In the genomic region with DNA sequence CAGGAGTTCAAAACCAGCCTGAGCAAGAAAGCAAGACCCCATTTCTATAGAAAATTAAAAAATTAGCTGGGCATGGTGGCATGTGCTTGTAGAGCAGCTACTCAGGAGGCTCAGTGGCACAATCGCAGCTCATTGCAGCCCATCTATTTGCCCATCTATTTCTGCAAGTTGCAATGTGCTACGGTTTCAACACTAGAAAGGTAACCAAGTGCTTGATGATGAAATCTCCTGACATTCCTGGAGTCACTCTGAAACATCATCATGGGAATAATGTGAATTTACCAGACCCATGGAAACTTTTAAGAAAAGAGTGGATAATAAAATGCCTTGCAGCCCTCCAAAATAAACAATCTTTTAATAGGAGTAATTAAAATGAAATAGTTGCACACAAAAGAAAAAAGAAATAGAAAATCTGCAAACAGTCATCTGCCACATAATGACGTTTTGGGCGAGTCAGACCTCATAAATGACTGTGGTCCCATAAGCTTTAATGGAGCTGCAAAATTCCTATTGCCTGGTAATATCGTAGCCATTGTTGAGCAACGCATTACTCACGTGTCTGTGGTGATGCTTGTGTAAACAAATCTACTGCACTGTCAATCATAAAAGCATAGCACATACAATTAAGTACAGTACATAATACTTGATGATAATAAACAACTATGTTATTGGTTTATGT, we compare ENCODE assay signal across 1 cellular context.
TF ChIP-seq lines count a peak whose summit lies in the region.

No MANE protein-coding gene starts in this region.

TF ChIP-seq in HCT116, 20 proteins besides CTCF, POLR2A, EP300 and RAD21 (continued from another document):
- TF ChIP-seq REST (IDR thresholded peaks at IDR 0.05; ENCODE audit: low read depth), result no peak
- peak; percentile 68 for TF ChIP-seq FOSL1 (IDR thresholded peaks at IDR 0.05; ENCODE audit: low read depth)
- TF ChIP-seq SIN3A (IDR thresholded peaks at IDR 0.05; ENCODE audit: low read depth), result no peak
- TF ChIP-seq, protein P1, sequence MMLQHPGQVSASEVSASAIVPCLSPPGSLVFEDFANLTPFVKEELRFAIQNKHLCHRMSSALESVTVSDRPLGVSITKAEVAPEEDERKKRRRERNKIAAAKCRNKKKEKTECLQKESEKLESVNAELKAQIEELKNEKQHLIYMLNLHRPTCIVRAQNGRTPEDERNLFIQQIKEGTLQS (IDR thresholded peaks at IDR 0.05), result peak; percentile 53; the same call in 1 of the 2 replicates
- no peak for TF ChIP-seq POLR2AphosphoS5 (IDR thresholded peaks at IDR 0.05; ENCODE audit: low read depth, low read length)
- no peak for TF ChIP-seq ZFX (IDR thresholded peaks at IDR 0.05)
- peak; percentile 93 for TF ChIP-seq CEBPB (IDR thresholded peaks at IDR 0.05; ENCODE audit: low read depth)
- peak; percentile 52 for TF ChIP-seq SP1 (IDR thresholded peaks at IDR 0.05; ENCODE audit: low read depth)
- peak; percentile 52 for TF ChIP-seq JUND (IDR thresholded peaks at IDR 0.05)
- no peak for TF ChIP-seq ZBTB33 (IDR thresholded peaks at IDR 0.05; ENCODE audit: extremely low read depth, insufficient replicate concordance, low read length)
- no peak for TF ChIP-seq TCF7L2 (IDR thresholded peaks at IDR 0.05; ENCODE audit: borderline replicate concordance, extremely low read depth, insufficient read depth, insufficient read length)
- TF ChIP-seq EGR1 (IDR thresholded peaks at IDR 0.05; ENCODE audit: low read depth), result no peak
